ENCODE assay signal across 22 cellular contexts in genomic region chr1:98674075-98674781, GRCh38. TPM values are rescaled to one million over a fixed set of nuclear protein-coding genes. Genes with fewer than 3 reads are reported as not detected.
DNase-seq lines count a peak whose midpoint lies in the region; ATAC-seq, FAIRE-seq and TF ChIP-seq lines count a peak whose summit lies in the region.
"Had no signal": no experiment of that assay in that cellular context is flagged by ENCODE, and none has a peak within 500 bp of the region (broad histone marks: within the 10 kb centered on the region; RNA-seq: fewer than 3 reads in every experiment).

No MANE protein-coding gene starts in this region.

- ATAC-seq in HepG2: no peak
- ATAC-seq in right lobe of liver: no peak
- ATAC-seq: effector memory CD8-positive, alpha-beta T cell; K562 had no signal

- no peak for TF ChIP-seq CTCF in HepG2 (CRISPR knock-in tag; IDR thresholded peaks at IDR 0.05)
- no peak for TF ChIP-seq CTCF in right lobe of liver (IDR thresholded peaks at IDR 0.05)
- no peak for TF ChIP-seq CTCF in fibroblast of mammary gland (conservative IDR thresholded peaks at IDR 0.05; ENCODE audit: control insufficient read depth, insufficient read depth, low read depth, low read length)
- TF ChIP-seq CTCF in testis (IDR thresholded peaks at IDR 0.05): no peak

- BruUV-seq in HepG2 (replicated peaks; lab: Mats Ljungman, UMichigan): no TSS peak

- FAIRE-seq in HepG2 (lab: Jason Lieb, UNC): no peak
- FAIRE-seq: K562, urothelium cell line had no signal

- H3K27me3 ChIP-seq in HepG2 (ENCODE audit: control insufficient read depth in 1 of 2, insufficient read depth in 2 of 2, low read length in 2 of 2) (no peaks in the 10 kb centered on the region), right lobe of liver (no peaks in the 10 kb centered on the region), testis (no peaks in the 10 kb centered on the region)
- H3K27me3 ChIP-seq: adrenal gland, hepatocyte, stomach had no signal

- no peak for TF ChIP-seq POLR2A in HepG2 (IDR thresholded peaks at IDR 0.05; ENCODE audit: insufficient read depth in 1 of 2, low read depth in 2 of 2, low read length in 2 of 2)
- TF ChIP-seq POLR2A in right lobe of liver (IDR thresholded peaks at IDR 0.05): no peak
- TF ChIP-seq POLR2A in testis (IDR thresholded peaks at IDR 0.05): no peak

- peaks cover 7% of the 10 kb centered on the region for H3K79me2 ChIP-seq in HepG2 (ENCODE audit: insufficient read depth, low read length)

- intact Hi-C loops in HepG2 (cut with micrococcal nuclease; ENCODE audit: unreplicated experiment) (no loop called here), right lobe of liver (cut with DNase I) (no loop called here), testis (cut with DNase I; ENCODE audit: low total_unique reads) (no loop called here)

- no peak overlapping the region for H2AFZ ChIP-seq in HepG2 (ENCODE audit: low read length)
- H2AFZ ChIP-seq: hepatocyte had no signal

- no peaks in the 10 kb centered on the region for H3K9me3 ChIP-seq in HepG2 (ENCODE audit: low read length)
- H3K9me3 ChIP-seq in right lobe of liver: no peaks in the 10 kb centered on the region
- H3K9me3 ChIP-seq in testis: no peaks in the 10 kb centered on the region
- H3K9me3 ChIP-seq: adrenal gland, stomach had no signal

- H3K27ac ChIP-seq in HepG2 (ENCODE audit: extremely low read length, insufficient read depth, low read length) (no peak overlapping the region), right lobe of liver (no peak overlapping the region), testis (no peak overlapping the region)
- H3K27ac ChIP-seq: adrenal gland, hepatocyte, stomach, WERI-Rb-1 had no signal

- H3K4me2 ChIP-seq in HepG2 (ENCODE audit: low read depth, low read length): no peak overlapping the region
- H3K4me2 ChIP-seq: hepatocyte, smooth muscle cell had no signal

- no peak for TF ChIP-seq EP300 in HepG2 (IDR thresholded peaks at IDR 0.05; ENCODE audit: low read depth in 2 of 2, low read length in 2 of 2)
- TF ChIP-seq EP300 in HepG2 (CRISPR knock-in tag; IDR thresholded peaks at IDR 0.05; ENCODE audit: borderline replicate concordance): no peak

- no peak overlapping the region for H3K9ac ChIP-seq in HepG2 (ENCODE audit: insufficient read depth, low read depth, low read length)

- no peaks in the 10 kb centered on the region for H4K20me1 ChIP-seq in HepG2 (ENCODE audit: insufficient read depth, low read length)

- no peak for DNase-seq in HepG2 (ENCODE audit: low spot score)
- DNase-seq in right lobe of liver: no peak
- DNase-seq in amniotic epithelial cell (ENCODE audit: low read depth): peak; percentile 22
- peak; percentile 76 for DNase-seq in fibroblast of mammary gland (ENCODE audit: low read depth)
- no peak for DNase-seq in testis
- DNase-seq in germinal center (ENCODE audit: low spot score): no peak
- DNase-seq in cerebellar nuclear complex (lab: John Stamatoyannopoulos, UW): no peak
- DNase-seq in stimulated activated CD4-positive, alpha-beta T cell treated with anti-CD3 and anti-CD28 coated beads, Interleukin-4, amount 100 ng/mL, for 24 hours: no peak
- DNase-seq: 8988T; activated gamma-delta T cell treated with Interleukin-2 at 50 U/mL for 16 hours; COR-L47; effector memory CD8-positive, alpha-beta T cell; NCI-H2029; stimulated activated CD4-positive, alpha-beta T cell treated with anti-CD3 and anti-CD28 coated beads, Interleukin-4, amount 100 ng/mL, for 1 hour; stomach; WERI-Rb-1 had no signal

- in situ Hi-C loops in HepG2 (cut with HindIII; ENCODE audit: extremely low pct_ligation_motif_present, low pct_unique_long_range_greater_than_20kb): no loop called here

- H3K4me1 ChIP-seq in HepG2 (ENCODE audit: insufficient read depth, low read length) (no peaks in the 10 kb centered on the region), right lobe of liver (no peaks in the 10 kb centered on the region), testis (peaks cover 12% of the 10 kb centered on the region)

- WGBS in HepG2 (ENCODE audit: low lambda C conversion rate): 82% methylated on average over 5 of the region's 5 CpGs
- 89% methylated on average over 4 of the region's 5 CpGs for WGBS in right lobe of liver (ENCODE audit: insufficient coverage, low coverage, low lambda C conversion rate, missing lambda C conversion rate)
- 55 to 62% methylated on average over 5 of the region's 5 CpGs for WGBS in testis, 2 donors

- H3K4me3 ChIP-seq in HepG2 (replicated peaks in 1 of 3; ENCODE audit: insufficient read depth in 1 of 3, low read depth in 2 of 3, low read length in 3 of 3) (no peak overlapping the region), right lobe of liver (no peak overlapping the region), fibroblast of mammary gland (ENCODE audit: control insufficient read depth, low read depth, low read length) (no peak overlapping the region), testis (no peak overlapping the region)
- H3K4me3 ChIP-seq: adrenal gland, hepatocyte, K562, smooth muscle cell, stomach had no signal

- TF ChIP-seq RAD21 in HepG2 (CRISPR knock-in tag; IDR thresholded peaks at IDR 0.05): no peak

- POLR2A ChIA-PET in HepG2 (lab: Yijun Ruan, JAX): no interaction called here

- CTCF ChIA-PET in HepG2 (lab: Yijun Ruan, JAX; ENCODE audit: low intra/inter-chr PET ratio, low total read pairs): no interaction called here

- H3K36me3 ChIP-seq in HepG2 (replicated peaks in 1 of 2; ENCODE audit: control insufficient read depth in 1 of 2, insufficient read depth in 2 of 2, low read length in 2 of 2) (0 out of 5 replicates have a peak, but pooled peaks cover 0 to 3% of the 10 kb centered on the region in 2 experiments), right lobe of liver (no peaks in the 10 kb centered on the region), testis (ENCODE audit: low read depth, missing control alignments) (no peaks in the 10 kb centered on the region)
- H3K36me3 ChIP-seq: adrenal gland, stomach, WERI-Rb-1 had no signal

TF ChIP-seq in HepG2, 621 proteins besides CTCF, POLR2A, EP300 and RAD21 (continues in another document):
- TF ChIP-seq RERE (CRISPR knock-in tag; IDR thresholded peaks at IDR 0.05; ENCODE audit: low read depth): no peak

RNA-seq across cellular contexts. Expression of gene SNX7, which starts 12.7 kb away (rescaled TPM):
- total RNA-seq in HepG2 (2016; rRNA removed; fragmentation: Illumina TruSeq; extraction: Trizol) (33.5 and 45.2 TPM in 2 replicates), right lobe of liver (10 to 100 TPM in 2 of 6 experiments, 1 to 10 TPM in 4; 8.5 to 11.9 (median 9.9) TPM), testis (10 to 100 TPM; 32.0 to 36.2 TPM)
- total RNA-seq in HepG2 (2016; cell fraction: cytosol; rRNA removed; fragmentation: Illumina TruSeq; extraction: Trizol; ENCODE audit: low read depth): 16.4 and 19.0 TPM in 2 replicates
- 30.7 and 44.2 TPM in 2 replicates for total RNA-seq in HepG2 (2016; cell fraction: insoluble cytoplasmic fraction; rRNA removed; fragmentation: Illumina TruSeq; extraction: Trizol)
- total RNA-seq in HepG2 (2016; cell fraction: membrane; rRNA removed; fragmentation: Illumina TruSeq; extraction: Trizol): 32.9 and 37.7 TPM in 2 replicates
- total RNA-seq in HepG2 (2016; cell fraction: nucleus; rRNA removed; fragmentation: Illumina TruSeq; extraction: Trizol): 21.0 and 21.2 TPM in 2 replicates
- polyA plus RNA-seq in HepG2 (2011; rRNA removed) (12.4 and 14.3 TPM in 2 replicates), testis (ENCODE audit: insufficient read depth, low read depth, low replicate concordance) (29.7 TPM)
- 5.2 and 13.9 TPM in 2 replicates for polyA plus RNA-seq in HepG2 (2011; cell fraction: cytosol; rRNA removed)
- polyA plus RNA-seq in HepG2 (2011; cell fraction: nucleus; rRNA removed): 2.0 and 3.0 TPM in 2 replicates
- 16.0 and 16.6 TPM in 2 replicates for polyA plus RNA-seq in HepG2 (2012)
- 16.8 and 18.1 TPM in 2 replicates for polyA plus RNA-seq in HepG2 (2016; cell fraction: cytosol; fragmentation: Illumina TruSeq; extraction: Trizol; ENCODE audit: low read depth)
- polyA plus RNA-seq in HepG2 (2016; cell fraction: insoluble cytoplasmic fraction; fragmentation: Illumina TruSeq; extraction: Trizol; ENCODE audit: low read depth): 47.7 and 53.6 TPM in 2 replicates
- polyA plus RNA-seq in HepG2 (2016; cell fraction: membrane; fragmentation: Illumina TruSeq; extraction: Trizol; ENCODE audit: low read depth): 26.3 and 33.3 TPM in 2 replicates
- 19.2 and 21.5 TPM in 2 replicates for polyA plus RNA-seq in HepG2 (2016; cell fraction: nucleus; fragmentation: Illumina TruSeq; extraction: Trizol; ENCODE audit: insufficient read depth, low read depth)
- 1.0 and 3.0 TPM in 2 replicates for polyA minus RNA-seq in HepG2 (2011; rRNA and poly(A)+ RNA removed; ENCODE audit: low replicate concordance)
- polyA minus RNA-seq in HepG2 (2011; cell fraction: cytosol; rRNA and poly(A)+ RNA removed): 8.4 and 14.5 TPM in 2 replicates
- 29.9 and 32.3 TPM in 2 replicates for polyA minus RNA-seq in HepG2 (2011; cell fraction: nucleus; rRNA and poly(A)+ RNA removed)
- total RNA-seq: T-helper 2 cell treated with Interferon-gamma antibody and Interleukin-4, amounts not matched to agents 100 ng/mL and 5 ng/mL, for 36 hours had no signal
- polyA plus RNA-seq: K562 had no signal

Comparison
In these comparisons a context has a peak if more than half of its experiments do, and no peak if none do; other contexts are left out.
1. DNase-seq: peak in amniotic epithelial cell (single experiment) and fibroblast of mammary gland (single experiment); none in HepG2 (single experiment), right lobe of liver (0 of 3), testis (single experiment), germinal center (single experiment), cerebellar nuclear complex (0 of 2) and stimulated activated CD4-positive, alpha-beta T cell treated with anti-CD3 and anti-CD28 coated beads, Interleukin-4, amount 100 ng/mL, for 24 hours (single experiment).